In genomic region chr2:65064728-65065552, GRCh38 we compare ENCODE assay signal across 8 cellular contexts. TPM values are rescaled to one million over a fixed set of nuclear protein-coding genes. Genes with fewer than 3 reads are reported as not detected.
DNase-seq lines count a peak whose midpoint lies in the region; ATAC-seq, FAIRE-seq and TF ChIP-seq lines count a peak whose summit lies in the region.

No MANE protein-coding gene starts in this region.

- H3K36me3 ChIP-seq in IMR-90 (ENCODE audit: control insufficient read depth, insufficient read depth, low read length) (peaks cover 11% of the 10 kb centered on the region), SJSA1 (peaks cover 7% of the 10 kb centered on the region), keratinocyte (ENCODE audit: control insufficient read depth in 2 of 2, extremely low read depth in 1 of 2, insufficient read depth in 2 of 2, low read length in 2 of 2) (peaks cover 0 to 2% of the 10 kb centered on the region in 2 experiments), smooth muscle cell (ENCODE audit: low read depth) (no peaks in the 10 kb centered on the region)

- H3K9ac ChIP-seq in IMR-90 (ENCODE audit: low read depth, low read length) (0 out of 2 replicates have a peak overlapping the region, but pooled peaks have one; percentile 0), keratinocyte (ENCODE audit: control insufficient read depth, extremely low read depth, insufficient read depth, low read length) (peak overlapping the region; percentile 59), smooth muscle cell (ENCODE audit: low read depth) (no peak overlapping the region)

- H3K27me3 ChIP-seq in IMR-90 (ENCODE audit: control insufficient read depth, insufficient read depth, low read length) (no peaks in the 10 kb centered on the region), SJSA1 (replicated peaks) (no peaks in the 10 kb centered on the region), keratinocyte (ENCODE audit: control insufficient read depth, extremely low read depth, insufficient read depth, low read length) (no peaks in the 10 kb centered on the region), smooth muscle cell (ENCODE audit: low read depth) (no peaks in the 10 kb centered on the region)

- no peak overlapping the region for H3K56ac ChIP-seq in IMR-90 (ENCODE audit: extremely low read depth, insufficient read depth, low read length)

- peak overlapping the region; percentile 28 for H2AK9ac ChIP-seq in IMR-90 (replicated peaks; ENCODE audit: low read depth, low read length, poor library complexity)

- in situ Hi-C loops in IMR-90 (cut with MboI; ENCODE audit: low sequenced_read_pairs), result loop anchor here (25.0 kb wide), 1 partner anchor 497 kb away; no protein-coding TSS in a partner anchor

- peak overlapping the region; percentile 26; the same call in 1 of the 2 replicates for H2BK120ac ChIP-seq in IMR-90 (ENCODE audit: low read depth, low read length)

- H3K4me1 ChIP-seq in IMR-90 (ENCODE audit: control insufficient read depth, insufficient read depth, low read length) (peaks cover 26% of the 10 kb centered on the region), SJSA1 (replicated peaks) (peaks cover 22% of the 10 kb centered on the region), keratinocyte (ENCODE audit: control insufficient read depth, extremely low read depth, insufficient read depth, low read length) (peaks cover 55% of the 10 kb centered on the region), smooth muscle cell (ENCODE audit: low read depth) (peaks cover 16% of the 10 kb centered on the region)

- peak; percentile 78 for FAIRE-seq in keratinocyte (lab: Jason Lieb, UNC)

- no peak overlapping the region for H3K23ac ChIP-seq in IMR-90 (ENCODE audit: low read depth, low read length)

- TF ChIP-seq CTCF in IMR-90 (conservative IDR thresholded peaks at IDR 0.05; ENCODE audit: low read depth, low read length) (peak; percentile 52), keratinocyte (optimal IDR thresholded peaks at IDR 0.05 in 1 of 3, IDR thresholded peaks at IDR 0.05 in 1 of 3, conservative IDR thresholded peaks at IDR 0.05 in 1 of 3; ENCODE audit: extremely low read depth in 1 of 3, insufficient read depth in 2 of 3, low read length in 3 of 3) (peak; percentile 69 to 82 (median 71)), smooth muscle cell (IDR thresholded peaks at IDR 0.05; ENCODE audit: borderline replicate concordance, insufficient read depth, poor library complexity, severe bottlenecking) (peak; percentile 53)

- BruUV-seq in IMR-90 (replicated peaks; lab: Mats Ljungman, UMichigan), result no TSS peak

- peak; percentile 62 for TF ChIP-seq RAD21 in IMR-90 (IDR thresholded peaks at IDR 0.05; ENCODE audit: low read length)

- peak overlapping the region; percentile 47; the same call in 1 of the 2 replicates for H3K4ac ChIP-seq in IMR-90 (ENCODE audit: low read depth, low read length)

- peak overlapping the region in 1 of 2 experiments; percentile 6; a peak in 1 of 4 replicates for H4K8ac ChIP-seq in IMR-90 (ENCODE audit: low read depth in 2 of 2, low read length in 2 of 2)

- CTCF ChIA-PET in IMR-90 (lab: Yijun Ruan, JAX), result interaction anchor here (0.5 to 1.5 kb wide), 10 partner anchors 9 to 200 kb away, joined by 3 to 6 read pairs (median 3); partner anchors contain the start of gene CEP68

- peak overlapping the region; percentile 17; the same call in 1 of the 2 replicates for H4K91ac ChIP-seq in IMR-90 (ENCODE audit: insufficient read depth, low read depth, low read length)

- 39% methylated on average over 6 of the region's 14 CpGs; no CpG with 5 or more reads in 1 of the 2 experiments for WGBS in IMR-90 (ENCODE audit: extremely low coverage in 2 of 2, insufficient read length in 1 of 2), 2 experiments
- WGBS in smooth muscle cell (ENCODE audit: low lambda C conversion rate), result 54% methylated on average over 14 of the region's 14 CpGs

- H3K9me3 ChIP-seq in IMR-90 (ENCODE audit: control insufficient read depth, insufficient read depth, low read length) (no peaks in the 10 kb centered on the region), SJSA1 (replicated peaks) (no peaks in the 10 kb centered on the region), keratinocyte (ENCODE audit: control insufficient read depth, low read depth, low read length) (no peaks in the 10 kb centered on the region), smooth muscle cell (replicated peaks; ENCODE audit: low read depth) (no peaks in the 10 kb centered on the region)

- no peak overlapping the region for H4K5ac ChIP-seq in IMR-90 (ENCODE audit: low read depth, low read length)

- H4K20me1 ChIP-seq in IMR-90 (ENCODE audit: insufficient read depth, low read length), result peaks cover 28% of the 10 kb centered on the region
- H4K20me1 ChIP-seq in keratinocyte (ENCODE audit: control insufficient read depth, extremely low read depth, insufficient read depth, low read length), result peaks cover 5% of the 10 kb centered on the region
- H4K20me1 ChIP-seq in smooth muscle cell (ENCODE audit: low read depth), result peaks cover 92% of the 10 kb centered on the region

- no peak overlapping the region for H3K4me3 ChIP-seq in IMR-90 (ENCODE audit: insufficient read depth, low read depth, low read length)
- peak overlapping the region; percentile 9 for H3K4me3 ChIP-seq in SJSA1
- H3K4me3 ChIP-seq in keratinocyte (ENCODE audit: control insufficient read depth in 2 of 3, extremely low read depth in 1 of 3, insufficient read depth in 2 of 3, low read depth in 1 of 3, low read length in 3 of 3), result peak overlapping the region in 2 of 3 experiments; percentile 9 to 44
- no peak overlapping the region for H3K4me3 ChIP-seq in smooth muscle cell

- POLR2A ChIA-PET in IMR-90 (lab: Charles Lee; ENCODE audit: unreplicated experiment), result interaction anchor here (0.6 to 0.8 kb wide), 4 partner anchors 77 to 484 kb away, joined by 3 to 5 read pairs (median 4); no protein-coding TSS in a partner anchor

- H3K9me1 ChIP-seq in IMR-90 (ENCODE audit: insufficient read depth, low read length) (peaks cover 34% of the 10 kb centered on the region), keratinocyte (ENCODE audit: control insufficient read depth, extremely low read depth, insufficient read depth, low read length) (peaks cover 5% of the 10 kb centered on the region)

- ATAC-seq in GM21717 (IDR thresholded peaks at IDR 0.05; ENCODE audit: unreplicated experiment) (peak; percentile 70), IMR-90 (ENCODE audit: low read depth) (peak; percentile 83)

- H3K18ac ChIP-seq in IMR-90 (ENCODE audit: low read depth, low read length), result no peak overlapping the region

- peak overlapping the region; percentile 57; the same call in 1 of the 2 replicates for H2BK20ac ChIP-seq in IMR-90 (ENCODE audit: low read depth, low read length)

- H2AFZ ChIP-seq in IMR-90 (replicated peaks; ENCODE audit: low read length, poor library complexity), result peak overlapping the region; percentile 46
- H2AFZ ChIP-seq in keratinocyte (ENCODE audit: control insufficient read depth, low read length), result no peak overlapping the region
- no peak overlapping the region for H2AFZ ChIP-seq in smooth muscle cell (ENCODE audit: low read depth)

- peaks cover 25 to 83% of the 10 kb centered on the region in 2 experiments for H3K79me1 ChIP-seq in IMR-90 (ENCODE audit: low read depth in 1 of 2, low read length in 2 of 2)

- peak overlapping the region; percentile 75 for H2BK5ac ChIP-seq in IMR-90 (ENCODE audit: low read depth, low read length, poor library complexity, severe bottlenecking)

- DNase-seq in NCI-H510A treated with DMSO at 0.1 percent for 48 hours (lab: John Stamatoyannopoulos, UW) (peak; percentile 19), NCI-H510A (lab: John Stamatoyannopoulos, UW) (no peak), IMR-90 (peak; percentile 96), SJSA1 (ENCODE audit: low read depth in 1 of 2, low spot score in 2 of 2) (peak; percentile 83 to 91), brain pericyte (ENCODE audit: low read depth, low spot score) (peak; percentile 94), keratinocyte (ENCODE audit: low read depth, low spot score) (no peak), smooth muscle cell (lab: John Stamatoyannopoulos, UW; ENCODE audit: unreplicated experiment) (no peak)

- intact Hi-C loops in IMR-90 (cut with micrococcal nuclease), result loop anchor here (2.0 to 10.0 kb wide), 2 partner anchors 122 to 370 kb away; partner anchors contain the start of gene SPRED2

- H3K4me2 ChIP-seq in IMR-90 (ENCODE audit: low read depth, low read length), result peak overlapping the region; percentile 75
- peak overlapping the region; percentile 75 for H3K4me2 ChIP-seq in keratinocyte (ENCODE audit: control insufficient read depth, extremely low read depth, insufficient read depth, low read depth, low read length)
- H3K4me2 ChIP-seq in smooth muscle cell, result peak overlapping the region; percentile 64

- H3K79me2 ChIP-seq in keratinocyte (ENCODE audit: control insufficient read depth, insufficient read depth, low read length) (no peaks in the 10 kb centered on the region), smooth muscle cell (ENCODE audit: low read depth) (peaks cover 29% of the 10 kb centered on the region)

- peak overlapping the region; percentile 51 for H2AK5ac ChIP-seq in IMR-90 (ENCODE audit: low read depth, low read length)

- TF ChIP-seq POLR2A in IMR-90 (IDR thresholded peaks at IDR 0.05; ENCODE audit: low read depth, low read length), result peak; percentile 14; the same call in 1 of the 2 replicates

- H3F3A ChIP-seq in smooth muscle cell (ENCODE audit: low read depth), result peaks cover 11% of the 10 kb centered on the region

- dilution Hi-C loops in IMR-90 (cut with HindIII; ENCODE audit: low sequenced_read_pairs, unreplicated experiment), result no loop called here
- dilution Hi-C loops in keratinocyte (cut with MboI; ENCODE audit: extremely low pct_ligation_motif_present, low sequenced_read_pairs), result no loop called here

- H3K27ac ChIP-seq in IMR-90 (ENCODE audit: insufficient read depth, low read length), result peak overlapping the region; percentile 35; the same call in 1 of the 2 replicates
- peak overlapping the region; percentile 45 for H3K27ac ChIP-seq in SJSA1
- H3K27ac ChIP-seq in keratinocyte (ENCODE audit: control insufficient read depth, insufficient read depth, low read length), result peak overlapping the region; percentile 69
- H3K27ac ChIP-seq in smooth muscle cell (ENCODE audit: low read depth), result peak overlapping the region; percentile 73

- H2BK15ac ChIP-seq in IMR-90 (ENCODE audit: low read depth, low read length), result no peak overlapping the region

- H3K14ac ChIP-seq in IMR-90 (replicated peaks; ENCODE audit: low read depth, low read length), result peak overlapping the region; percentile 76

RNA-seq across cellular contexts. Expression of gene CEP68, which starts 8.7 kb away (rescaled TPM):
- total RNA-seq in IMR-90 (2012; rRNA removed) (5.3 and 5.6 TPM in 2 replicates), smooth muscle cell (3.2 and 5.7 TPM in 2 replicates)
- polyA plus RNA-seq in IMR-90 (2012; rRNA removed) (5.5 TPM in 2 replicates), keratinocyte (3.9 to 5.5 TPM (median 4.1 TPM) in 3 replicates), smooth muscle cell (8.4 and 12.8 TPM in 2 replicates)
- 3.8 and 5.6 TPM in 2 replicates for polyA plus RNA-seq in IMR-90 (2012; cell fraction: cytosol; rRNA removed)
- polyA plus RNA-seq in IMR-90 (2012; cell fraction: nucleus; rRNA removed; ENCODE audit: low replicate concordance), result 8.2 and 8.7 TPM in 2 replicates
- total RNA-seq in SJSA1 (2014; rRNA removed; shearing (Covaris generic)), result 5.1 and 6.3 TPM in 2 replicates
- 2.3 TPM for polyA plus RNA-seq in keratinocyte (2011; ENCODE audit: low read depth)
- polyA plus RNA-seq in keratinocyte (2011; cell fraction: cytosol; rRNA removed), result 3.8 and 4.3 TPM in 2 replicates
- 4.6 and 5.7 TPM in 2 replicates for polyA plus RNA-seq in keratinocyte (2011; cell fraction: nucleus; rRNA removed)
- 3.1 and 3.5 TPM in 2 replicates for polyA plus RNA-seq in keratinocyte (2012; ENCODE audit: low replicate concordance)
- 4.8 to 8.3 TPM (median 5.3 TPM) in 3 replicates for polyA minus RNA-seq in keratinocyte
- polyA minus RNA-seq in keratinocyte (2011; cell fraction: cytosol; rRNA and poly(A)+ RNA removed), result 1.9 TPM
- 3.5 and 3.6 TPM in 2 replicates for polyA minus RNA-seq in keratinocyte (2011; cell fraction: nucleus; rRNA and poly(A)+ RNA removed)

Comparison
In these comparisons a context has a peak if more than half of its experiments do, and no peak if none do; other contexts are left out.
1. DNase-seq: peak in NCI-H510A treated with DMSO at 0.1 percent for 48 hours (single experiment), IMR-90 (single experiment), SJSA1 (2 of 2) and brain pericyte (single experiment); none in NCI-H510A (single experiment), keratinocyte (single experiment) and smooth muscle cell (single experiment).
2. H3K4me3 ChIP-seq: peak in SJSA1 (single experiment) and keratinocyte (2 of 3); none in IMR-90 (single experiment) and smooth muscle cell (single experiment).
3. Peak in every context shown above with its lines, with median percentiles within 50 percentile points of each other: H3K27ac ChIP-seq, H3K4me2 ChIP-seq and CTCF ChIP-seq.